1 cellular context compared by ENCODE assay signal in the genomic region with DNA sequence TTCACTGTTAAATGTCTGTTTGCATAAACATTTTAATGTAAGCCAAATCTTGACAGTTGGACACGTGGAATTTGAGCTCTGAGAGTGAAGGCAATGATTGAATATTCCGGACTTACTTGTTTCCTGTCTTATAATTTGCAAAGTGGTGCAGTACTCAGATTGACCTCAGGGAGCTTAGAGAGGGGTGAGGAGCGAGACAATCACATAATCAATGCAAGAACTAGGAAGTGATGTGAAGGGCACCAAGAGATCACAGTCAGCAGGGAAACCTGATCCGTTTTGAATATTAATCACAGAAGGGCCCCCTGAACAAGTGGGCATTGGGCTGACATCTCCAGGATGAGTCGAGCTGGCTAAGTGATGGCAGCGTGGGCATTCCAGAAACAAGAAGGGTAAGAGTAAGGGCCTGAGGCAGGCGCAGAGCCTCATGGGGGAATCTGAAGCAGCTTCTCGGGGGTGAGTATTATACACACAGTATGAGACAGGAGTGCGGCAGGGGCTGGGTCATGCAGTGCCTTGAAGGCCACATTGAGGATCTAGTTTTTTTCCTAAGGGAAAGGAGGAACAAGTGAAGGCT.
TF ChIP-seq lines count a peak whose summit lies in the region.

No MANE protein-coding gene starts in this region.

TF ChIP-seq in GM12878, 131 proteins besides CTCF, POLR2A, EP300 and RAD21 (continued from another document):
- no peak for TF ChIP-seq ZNF687 (IDR thresholded peaks at IDR 0.05)
- TF ChIP-seq ZNF207 (IDR thresholded peaks at IDR 0.05; ENCODE audit: borderline replicate concordance): no peak
- no peak for TF ChIP-seq RUNX3 (IDR thresholded peaks at IDR 0.05; ENCODE audit: low read length)
- TF ChIP-seq IRF5 (IDR thresholded peaks at IDR 0.05; ENCODE audit: borderline replicate concordance): no peak
